1 cellular context compared by ENCODE assay signal in the genomic region with DNA sequence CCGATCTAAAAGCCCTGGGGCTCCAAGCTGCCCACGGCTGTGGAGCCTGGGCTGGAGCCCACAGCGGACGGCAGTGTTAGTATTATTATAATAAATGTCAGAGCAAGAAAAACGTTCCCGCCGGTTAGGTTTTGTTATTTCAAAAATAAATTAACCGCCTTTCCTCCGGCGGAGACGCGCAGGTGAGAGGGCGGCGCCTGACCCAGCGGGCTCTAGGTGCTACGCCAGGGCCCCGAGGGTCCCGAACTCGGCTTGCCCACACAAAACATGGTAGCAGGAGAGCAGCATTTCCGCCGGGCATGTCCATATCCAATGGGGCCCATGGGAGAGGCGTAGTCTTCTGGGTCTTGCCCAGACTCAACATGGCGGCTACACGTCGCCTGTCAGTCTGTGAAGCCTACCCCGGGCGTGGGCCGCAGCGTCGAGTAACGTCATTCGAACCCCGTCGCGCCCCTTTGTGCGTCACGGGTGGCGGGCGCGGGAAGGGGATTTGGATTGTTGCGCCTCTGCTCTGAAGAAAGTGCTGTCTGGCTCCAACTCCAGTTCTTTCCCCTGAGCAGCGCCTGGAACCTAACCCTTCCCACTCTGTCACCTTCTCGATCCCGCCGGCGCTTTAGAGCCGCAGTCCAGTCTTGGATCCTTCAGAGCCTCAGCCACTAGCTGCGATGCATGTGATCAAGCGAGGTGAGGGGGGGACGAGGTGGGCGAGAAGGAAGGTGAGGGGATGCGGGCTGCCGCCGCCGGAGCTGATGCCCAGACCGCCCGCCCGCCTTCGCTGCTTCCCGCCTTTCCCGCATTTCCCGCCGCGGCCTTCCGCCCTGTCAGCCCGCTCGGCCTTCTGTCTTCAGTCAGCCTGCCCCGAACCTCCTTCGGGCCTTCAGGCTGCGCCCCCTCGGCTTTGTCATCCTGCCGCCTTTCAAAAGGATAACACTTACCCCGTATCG.
TF ChIP-seq lines count a peak whose summit lies in the region.

RRM1 (plus strand) TSS at position 452 of the 944 bp plus-strand sequence; CDS start at position 666, 214 bp downstream.

TF ChIP-seq in liver, 16 proteins besides CTCF, POLR2A, EP300 and RAD21 (continued from another document):
- TF ChIP-seq, protein P1, sequence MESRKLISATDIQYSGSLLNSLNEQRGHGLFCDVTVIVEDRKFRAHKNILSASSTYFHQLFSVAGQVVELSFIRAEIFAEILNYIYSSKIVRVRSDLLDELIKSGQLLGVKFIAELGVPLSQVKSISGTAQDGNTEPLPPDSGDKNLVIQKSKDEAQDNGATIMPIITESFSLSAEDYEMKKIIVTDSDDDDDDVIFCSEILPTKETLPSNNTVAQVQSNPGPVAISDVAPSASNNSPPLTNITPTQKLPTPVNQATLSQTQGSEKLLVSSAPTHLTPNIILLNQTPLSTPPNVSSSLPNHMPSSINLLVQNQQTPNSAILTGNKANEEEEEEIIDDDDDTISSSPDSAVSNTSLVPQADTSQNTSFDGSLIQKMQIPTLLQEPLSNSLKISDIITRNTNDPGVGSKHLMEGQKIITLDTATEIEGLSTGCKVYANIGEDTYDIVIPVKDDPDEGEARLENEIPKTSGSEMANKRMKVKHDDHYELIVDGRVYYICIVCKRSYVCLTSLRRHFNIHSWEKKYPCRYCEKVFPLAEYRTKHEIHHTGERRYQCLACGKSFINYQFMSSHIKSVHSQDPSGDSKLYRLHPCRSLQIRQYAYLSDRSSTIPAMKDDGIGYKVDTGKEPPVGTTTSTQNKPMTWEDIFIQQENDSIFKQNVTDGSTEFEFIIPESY (IDR thresholded peaks at IDR 0.05), result peak; percentile 50
- peak; percentile 47 for TF ChIP-seq SP1 (IDR thresholded peaks at IDR 0.05)
- peak in 1 of 2 donors; percentile 76 for TF ChIP-seq GABPA (IDR thresholded peaks at IDR 0.05 in 1 of 2, conservative IDR thresholded peaks at IDR 0.05 in 1 of 2)
- TF ChIP-seq FOXA2 (IDR thresholded peaks at IDR 0.05), result no peak
